Comparison of ENCODE assay signal across 11 cellular contexts in the genomic region with DNA sequence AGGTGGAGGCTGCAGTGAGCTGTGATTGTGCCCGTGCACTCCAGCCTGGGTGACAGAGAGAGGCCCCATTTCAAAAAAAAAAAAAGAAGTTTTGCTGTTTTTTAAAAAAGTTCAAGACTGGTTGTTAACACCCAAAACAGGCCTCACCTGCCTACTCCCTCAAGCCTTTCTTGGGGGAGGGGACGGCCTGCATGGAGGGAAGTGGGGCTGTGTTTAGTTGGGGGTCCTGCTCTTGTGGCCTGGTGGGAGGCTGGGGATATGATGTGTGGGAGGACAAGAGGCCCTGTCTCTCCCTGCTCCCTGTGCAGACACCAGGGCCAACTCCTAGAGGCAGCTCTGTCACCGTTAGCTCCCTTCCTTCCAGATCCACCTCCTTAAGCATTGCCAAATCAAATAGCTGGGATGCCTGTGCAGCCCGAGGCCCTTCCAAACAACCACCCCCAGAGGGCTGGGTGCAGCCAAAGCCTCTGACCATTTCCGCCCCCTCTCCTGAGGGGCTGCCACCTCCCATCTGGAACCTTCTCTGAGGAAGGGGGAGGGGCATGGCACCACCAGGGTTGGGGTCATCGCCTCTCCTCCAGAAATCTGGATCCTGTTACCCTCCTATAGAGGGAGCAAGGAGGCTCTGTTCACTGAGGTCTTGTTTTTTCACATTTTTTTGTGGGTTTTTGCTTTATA. TPM values are rescaled to one million over a fixed set of nuclear protein-coding genes. Genes with fewer than 3 reads are reported as not detected.
A peak's percentile ranks its signal among the peaks of the same experiment; 100 is the strongest.
DNase-seq lines count a peak whose midpoint lies in the region; ATAC-seq and TF ChIP-seq lines count a peak whose summit lies in the region.
"Had no signal": no experiment of that assay in that cellular context is flagged by ENCODE, and none has a peak within 500 bp of the region (broad histone marks: within the 10 kb centered on the region; RNA-seq: fewer than 3 reads in every experiment).

No MANE protein-coding gene starts in this region.

- no peaks in the 10 kb centered on the region for H3K36me3 Mint-ChIP-seq in brain
- no peaks in the 10 kb centered on the region for H3K36me3 Mint-ChIP-seq in activated CD4-positive, alpha-beta T cell treated with anti-CD3 and anti-CD28 coated beads, Interleukin-2, amount 10 ng/mL, durations not matched to agents 7 days and 5 days (ENCODE audit: low read depth)

- peak; percentile 17 for ATAC-seq in left ventricle myocardium superior

- peaks cover 48% of the 10 kb centered on the region for H3K4me1 Mint-ChIP-seq in brain
- peaks cover 18% of the 10 kb centered on the region for H3K4me1 Mint-ChIP-seq in activated CD4-positive, alpha-beta T cell treated with anti-CD3 and anti-CD28 coated beads, Interleukin-2, amount 10 ng/mL, durations not matched to agents 7 days and 5 days

- TF ChIP-seq CTCF in brain (conservative IDR thresholded peaks at IDR 0.05) = peak; percentile 22 to 29

- intact Hi-C loops in left ventricle myocardium superior (cut with micrococcal nuclease) = no loop called here

- DNase-seq in GM03348 (ENCODE audit: low spot score) (peak; percentile 92), left ventricle myocardium superior (peak; percentile 53), skeletal muscle cell (ENCODE audit: low read depth) (peak; percentile 80), LoVo (ENCODE audit: low spot score) (no peak), putamen (ENCODE audit: low spot score) (no peak), HPDE6-E6E7 (ENCODE audit: extremely low spot score) (no peak)
- DNase-seq in activated CD4-positive, alpha-beta T cell treated with anti-CD3 and anti-CD28 coated beads, Interleukin-2, amount 10 ng/mL, durations not matched to agents 7 days and 5 days = no peak
- DNase-seq: activated CD4-positive, alpha-beta T cell treated with anti-CD3 and anti-CD28 coated beads for 1 hour; effector CD4-positive, alpha-beta T cell; NCI-H524 had no signal

- no peaks in the 10 kb centered on the region for H3K27me3 Mint-ChIP-seq in brain
- H3K27me3 Mint-ChIP-seq in activated CD4-positive, alpha-beta T cell treated with anti-CD3 and anti-CD28 coated beads, Interleukin-2, amount 10 ng/mL, durations not matched to agents 7 days and 5 days = no peaks in the 10 kb centered on the region

- CTCF ChIA-PET in activated CD4-positive, alpha-beta T cell treated with anti-CD3 and anti-CD28 coated beads, Interleukin-2, amount 10 ng/mL, durations not matched to agents 7 days and 5 days (lab: Charles Lee) = interaction anchor here (0.7 to 2.0 kb wide), 4 partner anchors 12 to 74 kb away, joined by 3 to 6 read pairs (median 4); no protein-coding TSS in a partner anchor

- H3K4me3 Mint-ChIP-seq in brain = peak overlapping the region in 1 of 5 experiments; percentile 65
- H3K4me3 Mint-ChIP-seq in activated CD4-positive, alpha-beta T cell treated with anti-CD3 and anti-CD28 coated beads, Interleukin-2, amount 10 ng/mL, durations not matched to agents 7 days and 5 days = no peak overlapping the region

- peak overlapping the region; percentile 54 to 99 (median 86) for H3K27ac Mint-ChIP-seq in brain
- no peak overlapping the region for H3K27ac Mint-ChIP-seq in activated CD4-positive, alpha-beta T cell treated with anti-CD3 and anti-CD28 coated beads, Interleukin-2, amount 10 ng/mL, durations not matched to agents 7 days and 5 days

- no peaks in the 10 kb centered on the region for H3K9me3 Mint-ChIP-seq in brain
- H3K9me3 Mint-ChIP-seq in activated CD4-positive, alpha-beta T cell treated with anti-CD3 and anti-CD28 coated beads, Interleukin-2, amount 10 ng/mL, durations not matched to agents 7 days and 5 days = no peaks in the 10 kb centered on the region

- no peak overlapping the region for H3K4me3 ChIP-seq in skeletal muscle cell (ENCODE audit: low read depth, low read length)

- POLR2A ChIA-PET in activated CD4-positive, alpha-beta T cell treated with anti-CD3 and anti-CD28 coated beads, Interleukin-2, amount 10 ng/mL, durations not matched to agents 7 days and 5 days (lab: Charles Lee) = no interaction called here

RNA-seq across cellular contexts. Expression of gene ANKRD2, which starts 32.9 kb away (rescaled TPM):
- 1.6 TPM for polyA plus RNA-seq in brain (ENCODE audit: insufficient read depth, low read depth, low replicate concordance)
- total RNA-seq in left ventricle myocardium superior = 318 TPM
- under 1 TPM in 1 of 2 experiments, not detected in 1; 0.37 TPM for total RNA-seq in activated CD4-positive, alpha-beta T cell treated with anti-CD3 and anti-CD28 coated beads, Interleukin-2, amount 10 ng/mL, durations not matched to agents 7 days and 5 days

RNA-seq across cellular contexts. Expression of gene UBTD1, which starts 40.9 kb away (rescaled TPM):
- polyA plus RNA-seq in brain (ENCODE audit: insufficient read depth, low read depth, low replicate concordance) = 9.8 TPM
- total RNA-seq in left ventricle myocardium superior = 28.1 TPM
- under 1 TPM; 0.50 to 0.72 TPM for total RNA-seq in activated CD4-positive, alpha-beta T cell treated with anti-CD3 and anti-CD28 coated beads, Interleukin-2, amount 10 ng/mL, durations not matched to agents 7 days and 5 days

RNA-seq across cellular contexts. Expression of gene MMS19, which starts 41.4 kb away (rescaled TPM):
- polyA plus RNA-seq in brain (ENCODE audit: insufficient read depth, low read depth, low replicate concordance) = 43.3 TPM
- 38.4 TPM for total RNA-seq in left ventricle myocardium superior
- total RNA-seq in activated CD4-positive, alpha-beta T cell treated with anti-CD3 and anti-CD28 coated beads, Interleukin-2, amount 10 ng/mL, durations not matched to agents 7 days and 5 days = 10 to 100 TPM; 64.7 to 68.6 TPM

RNA-seq across cellular contexts. Expression of gene HOGA1, which starts 44.5 kb away (rescaled TPM):
- 1.4 TPM for polyA plus RNA-seq in brain (ENCODE audit: insufficient read depth, low read depth, low replicate concordance)
- total RNA-seq in left ventricle myocardium superior = 11.9 TPM
- not detected for total RNA-seq in activated CD4-positive, alpha-beta T cell treated with anti-CD3 and anti-CD28 coated beads, Interleukin-2, amount 10 ng/mL, durations not matched to agents 7 days and 5 days

RNA-seq across cellular contexts. Expression of gene C10orf62, which starts 49.9 kb away (rescaled TPM):
- not detected for polyA plus RNA-seq in brain (ENCODE audit: insufficient read depth, low read depth, low replicate concordance)
- 0.35 TPM for total RNA-seq in left ventricle myocardium superior
- total RNA-seq in activated CD4-positive, alpha-beta T cell treated with anti-CD3 and anti-CD28 coated beads, Interleukin-2, amount 10 ng/mL, durations not matched to agents 7 days and 5 days = not detected

Comparison
In these comparisons a context has a peak if more than half of its experiments do, and no peak if none do; other contexts are left out.
1. DNase-seq: peak in GM03348 (single experiment), left ventricle myocardium superior (single experiment) and skeletal muscle cell (single experiment); none in LoVo (single experiment), putamen (single experiment), activated CD4-positive, alpha-beta T cell treated with anti-CD3 and anti-CD28 coated beads, Interleukin-2, amount 10 ng/mL, durations not matched to agents 7 days and 5 days (single experiment) and HPDE6-E6E7 (single experiment).
2. RNA of gene ANKRD2, which starts 32.9 kb away (total RNA-seq): 318 TPM in left ventricle myocardium superior (single experiment); 0.37 TPM in activated CD4-positive, alpha-beta T cell treated with anti-CD3 and anti-CD28 coated beads, Interleukin-2, amount 10 ng/mL, durations not matched to agents 7 days and 5 days; every median in the first group is over 100 times any median in the second.
3. RNA of gene UBTD1, which starts 40.9 kb away (total RNA-seq): 28.1 TPM in left ventricle myocardium superior (single experiment); 0.50 to 0.72 TPM in activated CD4-positive, alpha-beta T cell treated with anti-CD3 and anti-CD28 coated beads, Interleukin-2, amount 10 ng/mL, durations not matched to agents 7 days and 5 days; every median in the first group is over 10 times any median in the second.